Comparison of ENCODE assay signal across 8 cellular contexts in the genomic region with DNA sequence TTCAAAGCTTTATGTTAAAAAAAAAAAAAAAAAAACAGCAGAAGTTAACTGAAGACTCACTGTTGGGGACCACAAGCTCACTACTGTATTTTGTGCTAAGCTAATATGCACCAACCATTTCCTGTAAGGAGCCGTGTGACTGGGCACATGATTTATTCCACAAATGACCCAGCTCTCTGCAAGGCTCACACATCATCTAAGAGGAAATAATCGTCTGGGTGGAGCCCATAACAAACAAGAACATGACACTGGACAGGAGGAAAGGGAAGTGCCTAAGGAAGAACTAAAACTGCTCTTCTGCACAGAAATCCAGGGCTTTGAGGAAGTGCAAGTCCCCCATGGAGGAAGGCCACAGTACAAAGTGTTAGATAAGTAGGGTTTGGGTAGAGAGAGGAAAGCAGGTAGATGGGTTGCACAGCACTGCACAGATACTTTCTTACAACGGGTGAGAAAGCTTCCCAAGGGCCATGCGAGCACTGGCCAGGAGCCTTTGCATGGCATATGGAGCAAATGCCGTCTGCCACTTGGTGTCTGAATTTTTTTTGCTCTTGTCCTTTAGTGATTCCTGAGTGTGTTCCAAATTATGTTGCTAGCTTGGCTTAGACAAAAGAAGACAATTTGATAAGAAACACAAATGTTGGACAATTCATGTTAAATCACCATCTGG. TPM values are rescaled to one million over a fixed set of nuclear protein-coding genes. Genes with fewer than 3 reads are reported as not detected.
DNase-seq lines count a peak whose midpoint lies in the region; ATAC-seq, FAIRE-seq and TF ChIP-seq lines count a peak whose summit lies in the region.

No MANE protein-coding gene starts in this region.

- ATAC-seq in GM21619 (IDR thresholded peaks at IDR 0.05; ENCODE audit: unreplicated experiment): peak; percentile 79

- no peaks in the 10 kb centered on the region for H4K20me1 ChIP-seq in MM.1S (ENCODE audit: insufficient read depth, low read length)

- no peak overlapping the region for H2AFZ ChIP-seq in MM.1S (ENCODE audit: low read length)

- peaks cover 28% of the 10 kb centered on the region for H3K4me1 ChIP-seq in MM.1S (ENCODE audit: low read length)

- H3F3A ChIP-seq in MM.1S (ENCODE audit: insufficient read depth, low read length): no peaks in the 10 kb centered on the region

- peaks cover 97% of the 10 kb centered on the region for H3K79me2 ChIP-seq in MM.1S (ENCODE audit: low read length)

- no peaks in the 10 kb centered on the region for H3K27me3 ChIP-seq in MM.1S (replicated peaks; ENCODE audit: insufficient read depth, low read length)

- POLR2A ChIA-PET in activated CD4-positive, alpha-beta memory T cell treated with anti-CD3 and anti-CD28 coated beads for 36 hours (lab: Charles Lee): interaction anchor here (0.6 to 3.3 kb wide), 8 partner anchors 9 to 79 kb away, joined by 3 to 28 read pairs (median 6); a partner anchor contains a TSS

- DNase-seq in G401 (ENCODE audit: low spot score): peak; percentile 92
- no peak for DNase-seq in MM.1S
- DNase-seq in activated CD4-positive, alpha-beta memory T cell treated with anti-CD3 and anti-CD28 coated beads for 36 hours: peak; percentile 61
- DNase-seq in globus pallidus (ENCODE audit: low spot score): peak; percentile 89
- peak; percentile 61 for DNase-seq in retinal pigment epithelial cell (ENCODE audit: low read depth)
- no peak for DNase-seq in urothelium cell line (ENCODE audit: low spot score)
- no peak for DNase-seq in stimulated activated naive CD4-positive, alpha-beta T cell treated with Interleukin-2 at 50 U/mL for 16 hours (lab: John Stamatoyannopoulos, UW)

- H3K27ac Mint-ChIP-seq in activated CD4-positive, alpha-beta memory T cell treated with anti-CD3 and anti-CD28 coated beads for 36 hours: peak overlapping the region; percentile 83

- H3K9ac ChIP-seq in MM.1S (ENCODE audit: low read length): no peak overlapping the region

- no peak for FAIRE-seq in urothelium cell line (lab: Jason Lieb, UNC)

- H3K36me3 Mint-ChIP-seq in activated CD4-positive, alpha-beta memory T cell treated with anti-CD3 and anti-CD28 coated beads for 36 hours: peaks cover 15% of the 10 kb centered on the region

- H3K4me3 Mint-ChIP-seq in activated CD4-positive, alpha-beta memory T cell treated with anti-CD3 and anti-CD28 coated beads for 36 hours: no peak overlapping the region

- no peaks in the 10 kb centered on the region for H3K9me3 ChIP-seq in MM.1S (replicated peaks; ENCODE audit: insufficient read depth, low read length)

- H3K4me3 ChIP-seq in MM.1S (ENCODE audit: low read length) (no peak overlapping the region), retinal pigment epithelial cell (ENCODE audit: low read length) (no peak overlapping the region)

- in situ Hi-C loops in G401 (cut with HindIII; ENCODE audit: low sequenced_read_pairs): no loop called here

- H3K27me3 Mint-ChIP-seq in activated CD4-positive, alpha-beta memory T cell treated with anti-CD3 and anti-CD28 coated beads for 36 hours: no peaks in the 10 kb centered on the region

- H3K9me2 ChIP-seq in MM.1S (replicated peaks; ENCODE audit: insufficient read depth, low read length): no peaks in the 10 kb centered on the region

- no peak for TF ChIP-seq CTCF in MM.1S (IDR thresholded peaks at IDR 0.05; ENCODE audit: low read length)
- no peak for TF ChIP-seq CTCF in retinal pigment epithelial cell (conservative IDR thresholded peaks at IDR 0.05; ENCODE audit: low read depth, low read length)

- H3K4me2 ChIP-seq in MM.1S (ENCODE audit: low read depth, low read length): peak overlapping the region; percentile 7; the same call in 1 of the 2 replicates

- peaks cover 82% of the 10 kb centered on the region for H3K4me1 Mint-ChIP-seq in activated CD4-positive, alpha-beta memory T cell treated with anti-CD3 and anti-CD28 coated beads for 36 hours (ENCODE audit: low read depth)

- CTCF ChIA-PET in activated CD4-positive, alpha-beta memory T cell treated with anti-CD3 and anti-CD28 coated beads for 36 hours (lab: Charles Lee): interaction anchor here (0.6 to 5.2 kb wide), 6 partner anchors 24 to 97 kb away, joined by 3 to 38 read pairs (median 6); a partner anchor contains a TSS

- no peaks in the 10 kb centered on the region for H3K36me3 ChIP-seq in MM.1S (replicated peaks; ENCODE audit: insufficient read depth, low read length)

- intact Hi-C loops in activated CD4-positive, alpha-beta memory T cell treated with anti-CD3 and anti-CD28 coated beads for 36 hours (cut with micrococcal nuclease): loop anchor here (1.0 kb wide), 3 partner anchors 9 to 27 kb away; no protein-coding TSS in a partner anchor

- no peaks in the 10 kb centered on the region for H3K9me3 Mint-ChIP-seq in activated CD4-positive, alpha-beta memory T cell treated with anti-CD3 and anti-CD28 coated beads for 36 hours

- H3K27ac ChIP-seq in MM.1S (ENCODE audit: low read length): no peak overlapping the region

RNA-seq across cellular contexts. Expression of a gene that starts 24.5 kb away (rescaled TPM):
- 60.8 and 67.9 TPM in 2 replicates for total RNA-seq in G401 (2014; rRNA removed; shearing (Covaris generic))
- 10 to 100 TPM; 51.3 to 52.0 TPM for total RNA-seq in activated CD4-positive, alpha-beta memory T cell treated with anti-CD3 and anti-CD28 coated beads for 36 hours

RNA-seq across cellular contexts. Expression of a gene that starts 27.5 kb away (rescaled TPM):
- total RNA-seq in G401 (2014; rRNA removed; shearing (Covaris generic)): 30.9 and 48.1 TPM in 2 replicates
- 100 to 1,000 TPM; 303 to 311 TPM for total RNA-seq in activated CD4-positive, alpha-beta memory T cell treated with anti-CD3 and anti-CD28 coated beads for 36 hours

Comparison
In these comparisons a context has a peak if more than half of its experiments do, and no peak if none do; other contexts are left out.
1. DNase-seq: peak in G401 (single experiment), activated CD4-positive, alpha-beta memory T cell treated with anti-CD3 and anti-CD28 coated beads for 36 hours (single experiment), globus pallidus (single experiment) and retinal pigment epithelial cell (single experiment); none in MM.1S (single experiment), urothelium cell line (single experiment) and stimulated activated naive CD4-positive, alpha-beta T cell treated with Interleukin-2 at 50 U/mL for 16 hours (single experiment).